31 cellular contexts compared by ENCODE assay signal in the genomic region with DNA sequence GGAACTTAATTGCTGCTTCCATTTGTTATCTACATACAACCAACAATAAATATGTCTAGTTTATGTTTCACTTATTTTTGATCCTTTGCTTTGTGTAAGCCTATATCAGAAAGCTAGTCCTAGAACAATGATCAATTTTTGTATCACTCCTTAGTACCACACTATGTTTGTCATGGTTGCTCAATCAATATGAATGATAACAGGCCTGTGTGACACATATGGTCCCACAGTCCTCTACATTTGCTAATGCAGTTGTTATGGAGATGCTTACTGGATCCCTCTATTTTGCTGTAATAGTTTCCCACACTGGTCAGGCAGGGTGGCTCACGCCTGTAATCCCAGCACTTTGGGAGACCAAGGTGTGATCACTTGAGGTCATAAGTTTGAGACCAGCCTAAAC.
"Had no signal": no experiment of that assay in that cellular context is flagged by ENCODE, and none has a peak within 500 bp of the region (broad histone marks: within the 10 kb centered on the region; RNA-seq: fewer than 3 reads in every experiment).

No MANE protein-coding gene starts in this region.

- H3K79me2 ChIP-seq: parathyroid adenoma had no signal

- H3K4me1 Mint-ChIP-seq: naive B cell; neural crest cell; stimulated activated naive CD8-positive, alpha-beta T cell treated with anti-CD3 and anti-CD28 coated beads, Interleukin-15, amount 100 ng/mL, for 72 hours had no signal

- H3K27me3 ChIP-seq: gastrocnemius medialis, left lung, neutrophil, suprapubic skin, transverse colon, upper lobe of right lung, uterus had no signal

- H3K9me3 ChIP-seq: gastrocnemius medialis, left lung, mucosa of descending colon, neutrophil, suprapubic skin, transverse colon, upper lobe of right lung, uterus had no signal

- DNase-seq: effector memory CD8-positive, alpha-beta T cell; foreskin fibroblast; gastrocnemius medialis; head of caudate nucleus; kidney; left lung; mesenchymal stem cell; mucosa of descending colon; naive B cell; stimulated activated CD4-positive, alpha-beta T cell treated with anti-CD3 and anti-CD28 coated beads, Interleukin-12 subunit alpha, Interleukin-12 subunit beta, amount 100 ng/mL, for 4 hours; stimulated activated CD4-positive, alpha-beta T cell treated with anti-CD3 and anti-CD28 coated beads, Interleukin-1b, Interleukin-23, amount 100 ng/mL, for 48 hours; stimulated activated CD4-positive, alpha-beta T cell treated with anti-CD3 and anti-CD28 coated beads, Interleukin-4, amount 100 ng/mL, for 1 hour; stimulated activated CD8-positive, alpha-beta memory T cell treated with anti-CD3 and anti-CD28 coated beads, Interleukin-4, amount 100 ng/mL, for 48 hours; stimulated activated naive CD4-positive, alpha-beta T cell; stimulated activated naive CD8-positive, alpha-beta T cell treated with anti-CD3 and anti-CD28 coated beads, Interleukin-15, amount 100 ng/mL, for 72 hours; transverse colon; upper lobe of right lung; uterus had no signal

- H3K9me3 Mint-ChIP-seq: effector memory CD8-positive, alpha-beta T cell; mesothelial cell of epicardium; naive B cell; natural killer cell treated with Interleukin-12 subunit alpha and Interleukin-12 subunit beta and Interleukin-15 and Interleukin-18, amount 100 ng/mL, for 72 hours; neural crest cell; stimulated activated naive CD8-positive, alpha-beta T cell treated with anti-CD3 and anti-CD28 coated beads, Interleukin-15, amount 100 ng/mL, for 72 hours had no signal

- FAIRE-seq: colon, endometrium, kidney had no signal

- H3K36me3 ChIP-seq: uterus had no signal

- H3K4me3 ChIP-seq: gastrocnemius medialis, left lung, mucosa of descending colon, smooth muscle cell, suprapubic skin, transverse colon, upper lobe of right lung, uterus had no signal

- H3K36me3 Mint-ChIP-seq: natural killer cell treated with Interleukin-12 subunit alpha and Interleukin-12 subunit beta and Interleukin-15 and Interleukin-18, amount 100 ng/mL, for 72 hours had no signal

- H3K4me3 Mint-ChIP-seq: effector memory CD8-positive, alpha-beta T cell; mesothelial cell of epicardium; naive B cell; natural killer cell treated with Interleukin-12 subunit alpha and Interleukin-12 subunit beta and Interleukin-15 and Interleukin-18, amount 100 ng/mL, for 72 hours; neural crest cell; stimulated activated naive CD8-positive, alpha-beta T cell treated with anti-CD3 and anti-CD28 coated beads, Interleukin-15, amount 100 ng/mL, for 72 hours had no signal

- H2AFZ ChIP-seq: parathyroid adenoma had no signal

- H3K27ac Mint-ChIP-seq: effector memory CD8-positive, alpha-beta T cell; mesothelial cell of epicardium; natural killer cell treated with Interleukin-12 subunit alpha and Interleukin-12 subunit beta and Interleukin-15 and Interleukin-18, amount 100 ng/mL, for 72 hours; progenitor cell of endocrine pancreas; stimulated activated naive CD8-positive, alpha-beta T cell treated with anti-CD3 and anti-CD28 coated beads, Interleukin-15, amount 100 ng/mL, for 72 hours had no signal

- H3K4me2 ChIP-seq: smooth muscle cell had no signal

- H3K9ac ChIP-seq: parathyroid adenoma had no signal

- H3K27me3 Mint-ChIP-seq: effector memory CD8-positive, alpha-beta T cell; naive B cell; natural killer cell treated with Interleukin-12 subunit alpha and Interleukin-12 subunit beta and Interleukin-15 and Interleukin-18, amount 100 ng/mL, for 72 hours; progenitor cell of endocrine pancreas; stimulated activated naive CD8-positive, alpha-beta T cell treated with anti-CD3 and anti-CD28 coated beads, Interleukin-15, amount 100 ng/mL, for 72 hours had no signal

- ATAC-seq: effector memory CD8-positive, alpha-beta T cell; esophagus mucosa; gastrocnemius medialis; left lung; mucosa of descending colon; natural killer cell treated with Interleukin-12 subunit alpha and Interleukin-12 subunit beta and Interleukin-15 and Interleukin-18, amount 100 ng/mL, for 72 hours; sciatic nerve; stimulated activated naive CD8-positive, alpha-beta T cell treated with anti-CD3 and anti-CD28 coated beads, Interleukin-15, amount 100 ng/mL, for 72 hours; upper lobe of right lung had no signal

- H3K27ac ChIP-seq: epithelial cell of prostate, gastrocnemius medialis, left lung, parathyroid adenoma, suprapubic skin, transverse colon, upper lobe of right lung, uterus had no signal

- H3K4me1 ChIP-seq: gastrocnemius medialis, left lung, parathyroid adenoma, suprapubic skin, transverse colon, upper lobe of right lung, uterus had no signal
